10 cellular contexts compared by ENCODE assay signal in the genomic region with DNA sequence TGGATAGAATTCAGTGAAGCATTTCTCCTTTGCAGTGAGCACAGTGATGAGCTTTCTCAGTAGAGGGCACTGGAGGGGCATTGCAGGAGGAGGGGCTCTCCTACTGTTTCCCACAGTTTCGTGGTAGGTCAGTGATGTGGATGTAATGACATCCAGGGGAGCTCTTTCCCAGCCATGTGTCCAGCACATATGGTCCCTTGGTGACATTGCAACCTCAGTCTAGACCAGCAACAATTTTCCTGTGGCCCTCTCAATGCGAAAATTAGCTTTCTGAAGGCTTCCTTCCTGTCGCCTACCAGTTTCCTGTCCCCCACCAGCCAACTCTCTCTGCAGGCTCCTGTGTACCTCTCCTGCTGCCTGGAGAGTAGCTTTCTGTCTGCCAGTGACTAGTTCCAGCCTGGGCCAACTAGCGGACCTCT. TPM values are rescaled to one million over a fixed set of nuclear protein-coding genes. Genes with fewer than 3 reads are reported as not detected.
A peak's percentile ranks its signal among the peaks of the same experiment; 100 is the strongest.
DNase-seq lines count a peak whose midpoint lies in the region; ATAC-seq, FAIRE-seq and TF ChIP-seq lines count a peak whose summit lies in the region.
"Had no signal": no experiment of that assay in that cellular context is flagged by ENCODE, and none has a peak within 500 bp of the region (broad histone marks: within the 10 kb centered on the region; RNA-seq: fewer than 3 reads in every experiment).

No MANE protein-coding gene starts in this region.

- no peak for TF ChIP-seq POLR2A in GM12878 (IDR thresholded peaks at IDR 0.05; ENCODE audit: low read depth, low read length)

- peak; percentile 20; the same call in 1 of the 2 replicates for TF ChIP-seq RAD21 in GM12878 (IDR thresholded peaks at IDR 0.05; ENCODE audit: insufficient read depth, low read depth, low read length)

- H2AFZ ChIP-seq in GM12878 (ENCODE audit: control insufficient read depth, low read depth, low read length), result peak overlapping the region; percentile 88

- no peak overlapping the region for H3K9ac ChIP-seq in GM12878 (ENCODE audit: control insufficient read depth, insufficient read depth, low read length)

- H3K27ac Mint-ChIP-seq in activated CD4-positive, alpha-beta T cell treated with anti-CD3 and anti-CD28 coated beads for 36 hours, result peak overlapping the region; percentile 79

- SMC1A ChIA-PET in GM12878 (lab: Charles Lee; ENCODE audit: uncharacterized antibody, unreplicated experiment), result interaction anchor here (1.4 to 1.7 kb wide), 3 partner anchors 12 to 156 kb away, joined by 4 to 8 read pairs (median 4); no protein-coding TSS in a partner anchor

- H3K27me3 Mint-ChIP-seq in activated CD4-positive, alpha-beta T cell treated with anti-CD3 and anti-CD28 coated beads for 36 hours, result no peaks in the 10 kb centered on the region

- H3K4me3 ChIP-seq in Panc1 (ENCODE audit: low read depth in 2 of 2, low read length in 2 of 2) (no peak overlapping the region), GM12878 (no peak overlapping the region)

- no peak for TF ChIP-seq CTCF in Panc1 (IDR thresholded peaks at IDR 0.05)
- TF ChIP-seq CTCF in GM12878 (IDR thresholded peaks at IDR 0.05 in 2 of 3, conservative IDR thresholded peaks at IDR 0.05 in 1 of 3; ENCODE audit: control insufficient read depth in 2 of 3, extremely low read depth in 1 of 3, insufficient read depth in 1 of 3, low read depth in 3 of 3, low read length in 3 of 3), result peak in 1 of 3 experiments; percentile 21; a peak in 2 of 6 replicates

- RAD21 ChIA-PET in GM12878 (lab: Charles Lee; ENCODE audit: unreplicated experiment), result interaction anchor here (1.8 kb wide), 1 partner anchor 156 kb away, joined by 6 read pairs; no protein-coding TSS in a partner anchor

- in situ Hi-C loops in Panc1 (cut with HindIII; ENCODE audit: low pct_unique_long_range_greater_than_20kb, low sequenced_read_pairs) (no loop called here), GM12878 (cut with MboI) (no loop called here)

- CTCF ChIA-PET in activated CD4-positive, alpha-beta T cell treated with anti-CD3 and anti-CD28 coated beads for 36 hours (lab: Charles Lee), result interaction anchor here (0.6 to 1.5 kb wide), 7 partner anchors 12 to 737 kb away, joined by 3 to 5 read pairs (median 4); no protein-coding TSS in a partner anchor
- CTCF ChIA-PET in Panc1 (lab: Charles Lee) (no interaction called here), GM12878 (lab: Yijun Ruan, JAX) (interaction anchor here (0.6 to 2.5 kb wide), 6 partner anchors 9 to 546 kb away, joined by 3 to 12 read pairs (median 4); no protein-coding TSS in a partner anchor)

- peaks cover 11% of the 10 kb centered on the region for H3K4me1 Mint-ChIP-seq in activated CD4-positive, alpha-beta T cell treated with anti-CD3 and anti-CD28 coated beads for 36 hours

- WGBS in GM12878 (ENCODE audit: insufficient coverage, insufficient replicate concordance, low lambda C conversion rate, missing lambda C conversion rate), result 21% methylated on average over 4 of the region's 4 CpGs

- no peaks in the 10 kb centered on the region for H3K36me3 Mint-ChIP-seq in activated CD4-positive, alpha-beta T cell treated with anti-CD3 and anti-CD28 coated beads for 36 hours (ENCODE audit: low read depth)

- H3K4me1 ChIP-seq in Panc1 (ENCODE audit: control insufficient read depth, insufficient read depth, low read length) (no peaks in the 10 kb centered on the region), GM12878 (ENCODE audit: control insufficient read depth, insufficient read depth, low read length) (peaks cover 4% of the 10 kb centered on the region)

- no peaks in the 10 kb centered on the region for H3K9me3 ChIP-seq in Panc1 (ENCODE audit: control insufficient read depth, insufficient read depth, low read depth, low read length)
- H3K9me3 ChIP-seq in GM12878 (replicated peaks; ENCODE audit: control insufficient read depth, insufficient read depth, low read length), result no peaks in the 10 kb centered on the region

- peak; percentile 37 for DNase-seq in activated CD4-positive, alpha-beta T cell treated with anti-CD3 and anti-CD28 coated beads for 36 hours
- DNase-seq in activated CD4-positive, alpha-beta T cell treated with anti-CD3 and anti-CD28 coated beads, Interleukin-2, amount 50 U/mL, for 1 hour, result no peak
- DNase-seq in Panc1 (ENCODE audit: low read depth, low spot score) (no peak), GM12878 (ENCODE audit: low read depth, low spot score) (no peak), NCI-H1105 treated with DMSO at 0.1 percent for 48 hours (lab: John Stamatoyannopoulos, UW) (no peak), T1000 (lab: John Stamatoyannopoulos, UW) (no peak)
- DNase-seq in stimulated activated CD8-positive, alpha-beta memory T cell treated with anti-CD3 and anti-CD28 coated beads, Interleukin-4, amount 100 ng/mL, for 48 hours, result peak; percentile 36

- H3K27me3 ChIP-seq in Panc1 (ENCODE audit: control insufficient read depth, insufficient read depth, low read length) (no peaks in the 10 kb centered on the region), GM12878 (replicated peaks in 1 of 2; ENCODE audit: control insufficient read depth in 2 of 2, insufficient read depth in 2 of 2, low read length in 1 of 2) (no peaks in the 10 kb centered on the region)

- no peak for TF ChIP-seq EP300 in GM12878 (IDR thresholded peaks at IDR 0.05; ENCODE audit: borderline replicate concordance in 1 of 2, control insufficient read depth in 1 of 2, low read depth in 2 of 2, low read length in 2 of 2)

- H3K4me3 Mint-ChIP-seq in activated CD4-positive, alpha-beta T cell treated with anti-CD3 and anti-CD28 coated beads for 36 hours, result peak overlapping the region; percentile 43

- intact Hi-C loops in activated CD4-positive, alpha-beta T cell treated with anti-CD3 and anti-CD28 coated beads for 36 hours (cut with DNase I, micrococcal nuclease), result loop anchor here in 1 of 2 experiments (10.0 kb wide), 1 partner anchor 61 kb away; no protein-coding TSS in a partner anchor
- intact Hi-C loops in Panc1 (cut with micrococcal nuclease; ENCODE audit: unreplicated experiment) (no loop called here), GM12878 (cut with micrococcal nuclease; ENCODE audit: unreplicated experiment) (loop anchor here (10.0 kb wide), 1 partner anchor 509 kb away; no protein-coding TSS in a partner anchor)

- H3K27ac ChIP-seq in Panc1 (ENCODE audit: low read length), result no peak overlapping the region
- H3K27ac ChIP-seq in GM12878 (ENCODE audit: control insufficient read depth, insufficient read depth), result no peak overlapping the region

- POLR2A ChIA-PET in activated CD4-positive, alpha-beta T cell treated with anti-CD3 and anti-CD28 coated beads for 36 hours (lab: Charles Lee), result no interaction called here
- POLR2A ChIA-PET in Panc1 (lab: Charles Lee) (interaction anchor here (0.6 kb wide), 1 partner anchor 122 kb away, joined by 3 read pairs; no protein-coding TSS in a partner anchor), GM12878 (lab: Charles Lee) (interaction anchor here (0.5 kb wide), 1 partner anchor 26 kb away, joined by 3 read pairs; no protein-coding TSS in a partner anchor)

- no peaks in the 10 kb centered on the region for H4K20me1 ChIP-seq in GM12878 (ENCODE audit: control insufficient read depth, insufficient read depth)

- H3K79me2 ChIP-seq in GM12878 (ENCODE audit: control insufficient read depth, insufficient read depth, low read length), result no peaks in the 10 kb centered on the region

- no peaks in the 10 kb centered on the region for H3K36me3 ChIP-seq in Panc1 (ENCODE audit: control insufficient read depth, insufficient read depth, low read length)
- H3K36me3 ChIP-seq in GM12878 (ENCODE audit: control insufficient read depth in 2 of 2, insufficient read depth in 2 of 2, low read length in 1 of 2), result no peaks in the 10 kb centered on the region

- peaks cover 4% of the 10 kb centered on the region for H3K9me3 Mint-ChIP-seq in activated CD4-positive, alpha-beta T cell treated with anti-CD3 and anti-CD28 coated beads for 36 hours (ENCODE audit: low read depth)

- BruUV-seq in Panc1 (replicated peaks; lab: Mats Ljungman, UMichigan), result no TSS peak
- no TSS peak for BruUV-seq in GM12878 (replicated peaks; lab: Mats Ljungman, UMichigan)

- peak overlapping the region; percentile 68 for H3K4me2 ChIP-seq in GM12878 (ENCODE audit: control insufficient read depth, insufficient read depth)

- FAIRE-seq in GM12878 (lab: Jason Lieb, UNC), result no peak

- peak; percentile 79 for ATAC-seq in activated CD4-positive, alpha-beta T cell treated with anti-CD3 and anti-CD28 coated beads for 36 hours
- peak; percentile 61 for ATAC-seq in Panc1
- ATAC-seq in GM12878, result peak; percentile 41
- no peak for ATAC-seq in GM19351 (IDR thresholded peaks at IDR 0.05; ENCODE audit: unreplicated experiment)

RNA-seq across cellular contexts. Expression of gene PDCL, which starts 6.9 kb away (rescaled TPM):
- total RNA-seq in activated CD4-positive, alpha-beta T cell treated with anti-CD3 and anti-CD28 coated beads for 36 hours, result 10 to 100 TPM; 18.4 to 18.8 TPM
- 12.4 TPM for total RNA-seq in Panc1 (2021; ENCODE audit: unreplicated experiment)
- polyA plus RNA-seq in Panc1 (2012; ENCODE audit: insufficient read length), result 16.4 TPM
- total RNA-seq in GM12878 (2013; cell fraction: nucleolus; rRNA removed), result 7.7 and 8.3 TPM in 2 replicates
- 13.4 and 18.0 TPM in 2 replicates for total RNA-seq in GM12878 (2014; rRNA removed)
- 18.4 and 19.8 TPM in 2 replicates for total RNA-seq in GM12878 (2014; rRNA removed; fragmentation: Illumina TruSeq; extraction: Trizol)
- 15.5 and 16.5 TPM in 2 replicates for total RNA-seq in GM12878 (2021)
- 9.6 TPM for polyA plus RNA-seq in GM12878 (2011; ENCODE audit: low read depth)
- 13.1 and 17.1 TPM in 2 replicates for polyA plus RNA-seq in GM12878 (2011; rRNA removed)
- 6.9 and 8.1 TPM in 2 replicates for polyA plus RNA-seq in GM12878 (2011; cell fraction: cytosol; rRNA removed)
- 4.9 and 6.5 TPM in 2 replicates for polyA plus RNA-seq in GM12878 (2011; cell fraction: nucleus; rRNA removed)
- 9.6 and 13.3 TPM in 2 replicates for polyA plus RNA-seq in GM12878 (2012)
- polyA plus RNA-seq in GM12878 (2014; fragmentation: Illumina TruSeq; extraction: Trizol), result 12.3 and 13.0 TPM in 2 replicates
- polyA plus RNA-seq in GM12878 (2014; fragmentation: Nextera tagmentation; extraction: Ambion mirVana), result 10 to 100 TPM; 15.9 to 20.9 TPM
- 11.2 and 11.5 TPM in 2 replicates for polyA plus RNA-seq in GM12878 (2014; rRNA removed)
- polyA plus RNA-seq in GM12878 (2016; fragmentation: Nextera tagmentation; extraction: Ambion mirVana), result 10 to 100 TPM; 17.1 to 18.0 TPM
- polyA minus RNA-seq in GM12878 (2011; rRNA and poly(A)+ RNA removed), result 11.2 and 14.5 TPM in 2 replicates
- 4.8 and 6.8 TPM in 2 replicates for polyA minus RNA-seq in GM12878 (2011; cell fraction: cytosol; rRNA and poly(A)+ RNA removed)
- polyA minus RNA-seq in GM12878 (2011; cell fraction: nucleus; rRNA and poly(A)+ RNA removed), result 2.3 and 5.6 TPM in 2 replicates

RNA-seq across cellular contexts. Expression of gene OR1K1, which starts 35.4 kb away (rescaled TPM):
- not detected for total RNA-seq in activated CD4-positive, alpha-beta T cell treated with anti-CD3 and anti-CD28 coated beads for 36 hours
- total RNA-seq in Panc1 (2021; ENCODE audit: unreplicated experiment), result not detected
- not detected for polyA plus RNA-seq in Panc1 (2012; ENCODE audit: insufficient read length)
- not detected in 2 replicates for total RNA-seq in GM12878 (2013; cell fraction: nucleolus; rRNA removed)
- not detected in 2 replicates for total RNA-seq in GM12878 (2014; rRNA removed)
- total RNA-seq in GM12878 (2014; rRNA removed; fragmentation: Illumina TruSeq; extraction: Trizol), result not detected in 2 replicates
- not detected in 2 replicates for total RNA-seq in GM12878 (2021)
- polyA plus RNA-seq in GM12878 (2011; ENCODE audit: low read depth), result not detected
- polyA plus RNA-seq in GM12878 (2011; rRNA removed), result not detected in 2 replicates
- polyA plus RNA-seq in GM12878 (2011; cell fraction: cytosol; rRNA removed), result not detected in 2 replicates
- polyA plus RNA-seq in GM12878 (2011; cell fraction: nucleus; rRNA removed), result not detected in 2 replicates
- not detected in 2 replicates for polyA plus RNA-seq in GM12878 (2012)
- not detected in 2 replicates for polyA plus RNA-seq in GM12878 (2014; fragmentation: Illumina TruSeq; extraction: Trizol)
- not detected for polyA plus RNA-seq in GM12878 (2014; fragmentation: Nextera tagmentation; extraction: Ambion mirVana)
- polyA plus RNA-seq in GM12878 (2014; rRNA removed), result not detected in 2 replicates
- polyA plus RNA-seq in GM12878 (2016; fragmentation: Nextera tagmentation; extraction: Ambion mirVana), result not detected
- not detected in 2 replicates for polyA minus RNA-seq in GM12878 (2011; rRNA and poly(A)+ RNA removed)
- polyA minus RNA-seq in GM12878 (2011; cell fraction: cytosol; rRNA and poly(A)+ RNA removed), result not detected in 2 replicates
- polyA minus RNA-seq in GM12878 (2011; cell fraction: nucleus; rRNA and poly(A)+ RNA removed), result not detected in 2 replicates
- total RNA-seq: ureter had no signal

RNA-seq across cellular contexts. Expression of gene OR5C1, which starts 46.6 kb away (rescaled TPM):
- total RNA-seq in activated CD4-positive, alpha-beta T cell treated with anti-CD3 and anti-CD28 coated beads for 36 hours, result not detected
- not detected for total RNA-seq in Panc1 (2021; ENCODE audit: unreplicated experiment)
- not detected for polyA plus RNA-seq in Panc1 (2012; ENCODE audit: insufficient read length)
- total RNA-seq in GM12878 (2013; cell fraction: nucleolus; rRNA removed), result not detected in 2 replicates
- total RNA-seq in GM12878 (2014; rRNA removed), result not detected in 2 replicates
- total RNA-seq in GM12878 (2014; rRNA removed; fragmentation: Illumina TruSeq; extraction: Trizol), result not detected in 2 replicates
- not detected in 2 replicates for total RNA-seq in GM12878 (2021)
- not detected for polyA plus RNA-seq in GM12878 (2011; ENCODE audit: low read depth)
- not detected in 2 replicates for polyA plus RNA-seq in GM12878 (2011; rRNA removed)
- not detected in 2 replicates for polyA plus RNA-seq in GM12878 (2011; cell fraction: cytosol; rRNA removed)
- polyA plus RNA-seq in GM12878 (2011; cell fraction: nucleus; rRNA removed), result not detected in 2 replicates
- not detected in 2 replicates for polyA plus RNA-seq in GM12878 (2012)
- not detected in 2 replicates for polyA plus RNA-seq in GM12878 (2014; fragmentation: Illumina TruSeq; extraction: Trizol)
- polyA plus RNA-seq in GM12878 (2014; fragmentation: Nextera tagmentation; extraction: Ambion mirVana), result not detected
- not detected in 2 replicates for polyA plus RNA-seq in GM12878 (2014; rRNA removed)
- polyA plus RNA-seq in GM12878 (2016; fragmentation: Nextera tagmentation; extraction: Ambion mirVana), result not detected
- polyA minus RNA-seq in GM12878 (2011; rRNA and poly(A)+ RNA removed), result not detected in 2 replicates
- polyA minus RNA-seq in GM12878 (2011; cell fraction: cytosol; rRNA and poly(A)+ RNA removed), result not detected in 2 replicates
- polyA minus RNA-seq in GM12878 (2011; cell fraction: nucleus; rRNA and poly(A)+ RNA removed), result not detected in 2 replicates
- total RNA-seq: lower leg skin, ureter had no signal

Comparison
In these comparisons a context has a peak if more than half of its experiments do, and no peak if none do; other contexts are left out.
1. DNase-seq: peak in activated CD4-positive, alpha-beta T cell treated with anti-CD3 and anti-CD28 coated beads for 36 hours (single experiment) and stimulated activated CD8-positive, alpha-beta memory T cell treated with anti-CD3 and anti-CD28 coated beads, Interleukin-4, amount 100 ng/mL, for 48 hours (single experiment); none in activated CD4-positive, alpha-beta T cell treated with anti-CD3 and anti-CD28 coated beads, Interleukin-2, amount 50 U/mL, for 1 hour (single experiment), Panc1 (single experiment), GM12878 (single experiment), NCI-H1105 treated with DMSO at 0.1 percent for 48 hours (single experiment) and T1000 (single experiment).